ENCODE assay signal across 32 cellular contexts in the genomic region with DNA sequence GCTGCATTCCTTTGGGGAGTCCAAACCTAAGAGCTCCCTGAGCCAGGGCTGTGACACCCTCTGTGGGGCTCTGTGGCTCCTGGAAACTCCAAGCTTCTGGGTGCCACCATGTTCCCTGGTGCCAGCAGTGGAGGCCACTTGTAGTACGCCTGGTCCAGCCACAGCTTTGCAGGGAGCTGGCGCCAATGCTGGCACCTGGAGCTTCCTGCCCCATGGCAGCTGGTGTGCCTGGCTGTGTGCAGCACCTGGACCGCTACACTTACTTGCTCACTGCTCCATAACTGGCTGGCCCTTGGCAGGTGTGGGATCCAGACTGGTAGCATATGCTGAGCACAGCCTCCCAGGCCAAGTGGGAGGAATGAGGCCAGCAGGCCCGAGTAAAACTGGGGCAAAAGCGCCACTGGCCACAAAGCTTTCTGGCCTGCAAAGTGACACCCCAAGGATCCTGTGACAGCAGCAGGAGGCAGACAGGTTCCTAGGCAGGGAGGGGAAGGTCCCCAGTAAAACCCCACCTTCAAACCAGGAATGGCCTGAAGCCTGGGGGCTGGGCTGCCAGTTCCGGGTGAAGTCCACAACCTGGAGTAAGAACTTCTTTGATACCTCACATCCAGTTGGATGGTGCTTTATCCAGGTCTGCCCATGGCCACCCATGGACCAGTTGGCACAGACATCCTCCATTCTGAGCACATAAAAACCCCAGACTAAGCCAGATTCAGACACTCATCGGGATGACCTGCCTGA.
"Had no signal": no experiment of that assay in that cellular context is flagged by ENCODE, and none has a peak within 500 bp of the region (broad histone marks: within the 10 kb centered on the region; RNA-seq: fewer than 3 reads in every experiment).

No MANE protein-coding gene starts in this region.

- FAIRE-seq: astrocyte, endometrium, islet of Langerhans, small intestine had no signal

- H3K36me3 ChIP-seq: adrenal gland, brain microvascular endothelial cell, esophagus squamous epithelium, sigmoid colon, stomach, suprapubic skin, tibial artery had no signal

- DNase-seq: activated CD4-positive, alpha-beta T cell treated with anti-CD3 and anti-CD28 coated beads for 1 hour; activated CD4-positive, alpha-beta T cell treated with anti-CD3 and anti-CD28 coated beads, Interleukin-2, amount 10 ng/mL, durations not matched to agents 7 days and 5 days; activated CD8-positive, alpha-beta T cell treated with anti-CD3 and anti-CD28 coated beads for 36 hours; activated naive CD4-positive, alpha-beta T cell treated with anti-CD3 and anti-CD28 coated beads for 36 hours; activated naive CD8-positive, alpha-beta T cell treated with anti-CD3 and anti-CD28 coated beads for 36 hours; activated T-cell treated with anti-CD3 and anti-CD28 coated beads for 4 hours; activated T-cell treated with anti-CD3 and anti-CD28 coated beads, Interleukin-2, amount 50 U/mL, for 72 hours; adrenal gland; brain microvascular endothelial cell; central memory CD4-positive, alpha-beta T cell; dermis blood vessel endothelial cell; effector CD4-positive, alpha-beta T cell; esophagus squamous epithelium; foreskin melanocyte; left cardiac atrium; left ventricle myocardium superior; mammary epithelial cell; sigmoid colon; small intestine; stimulated activated CD4-positive, alpha-beta T cell treated with anti-CD3 and anti-CD28 coated beads, Interleukin-1b, Interleukin-23, amount 100 ng/mL, for 48 hours; stimulated activated CD4-positive, alpha-beta T cell treated with anti-CD3 and anti-CD28 coated beads, Interleukin-4, amount 100 ng/mL, for 4 hours; stimulated activated CD8-positive, alpha-beta memory T cell treated with anti-CD3 and anti-CD28 coated beads, Interleukin-4, amount 100 ng/mL, for 48 hours; stimulated activated naive B cell treated with anti-CD40 and anti-IgM and Interleukin-4, amounts not matched to agents 10 μg/mL and 1 μg/mL and 100 μg/mL, for 72 hours; stomach; T-helper 2 cell had no signal

- H3K27me3 ChIP-seq: adrenal gland, brain microvascular endothelial cell, esophagus squamous epithelium, sigmoid colon, stomach, suprapubic skin, tibial artery had no signal

- H3K4me1 ChIP-seq: adrenal gland, esophagus squamous epithelium, sigmoid colon, stomach, suprapubic skin, tibial artery had no signal

- H3K9me3 ChIP-seq: adrenal gland, sigmoid colon, suprapubic skin, tibial artery had no signal

- H3K27ac ChIP-seq: adrenal gland, brain microvascular endothelial cell, epithelial cell of prostate, esophagus squamous epithelium, sigmoid colon, stomach, suprapubic skin, tibial artery had no signal

- ATAC-seq: activated CD8-positive, alpha-beta T cell treated with anti-CD3 and anti-CD28 coated beads for 36 hours; activated T-cell treated with anti-CD3 and anti-CD28 coated beads, Interleukin-2, amount 50 U/mL, for 72 hours; left cardiac atrium; left ventricle myocardium superior; stimulated activated naive B cell treated with anti-CD40 and anti-IgM and Interleukin-4, amounts not matched to agents 10 μg/mL and 1 μg/mL and 100 μg/mL, for 72 hours; WTC11 had no signal

- H3K4me3 ChIP-seq: adrenal gland, esophagus squamous epithelium, sigmoid colon, stomach, suprapubic skin, tibial artery had no signal
